In genomic region chr9:35076848-35077247, GRCh38 we compare ENCODE assay signal across 24 cellular contexts. TPM values are rescaled to one million over a fixed set of nuclear protein-coding genes. Genes with fewer than 3 reads are reported as not detected.
A peak's percentile ranks its signal among the peaks of the same experiment; 100 is the strongest.
DNase-seq lines count a peak whose midpoint lies in the region; ATAC-seq and TF ChIP-seq lines count a peak whose summit lies in the region.
"Had no signal": no experiment of that assay in that cellular context is flagged by ENCODE, and none has a peak within 500 bp of the region (broad histone marks: within the 10 kb centered on the region; RNA-seq: fewer than 3 reads in every experiment).

No MANE protein-coding gene starts in this region.

- H3F3A ChIP-seq in neural progenitor cell (ENCODE audit: low read depth) = peaks cover 24% of the 10 kb centered on the region

- peaks cover 34% of the 10 kb centered on the region for H3K4me1 Mint-ChIP-seq in T-helper 2 cell treated with Interferon-gamma antibody and Interleukin-4, amounts not matched to agents 5 μg/mL and 100 μg/mL, for 36 hours (ENCODE audit: low read depth)
- peaks cover 23 to 33% (median 33%) of the 10 kb centered on the region in 3 donors for H3K4me1 Mint-ChIP-seq in T-cell
- peaks cover 36% of the 10 kb centered on the region for H3K4me1 Mint-ChIP-seq in brain
- H3K4me1 Mint-ChIP-seq in neural progenitor cell = peaks cover 36% of the 10 kb centered on the region

- H3K4me3 Mint-ChIP-seq in T-helper 2 cell treated with Interferon-gamma antibody and Interleukin-4, amounts not matched to agents 5 μg/mL and 100 μg/mL, for 36 hours = peak overlapping the region; percentile 93
- H3K4me3 Mint-ChIP-seq in T-cell (peak overlapping the region in 2 of 3 donors; percentile 5 to 18), brain (peak overlapping the region; percentile 60 to 99 (median 98)), neural progenitor cell (peak overlapping the region; percentile 18)
- H3K4me3 Mint-ChIP-seq: CD14-positive monocyte had no signal

- H3K36me3 Mint-ChIP-seq in T-helper 2 cell treated with Interferon-gamma antibody and Interleukin-4, amounts not matched to agents 5 μg/mL and 100 μg/mL, for 36 hours (ENCODE audit: low read depth) = peaks cover 44% of the 10 kb centered on the region
- H3K36me3 Mint-ChIP-seq in T-cell (peaks cover 5% of the 10 kb centered on the region), brain (peaks cover 27% of the 10 kb centered on the region), neural progenitor cell (peaks cover 26% of the 10 kb centered on the region)

- H3K9ac ChIP-seq in neural progenitor cell = no peak overlapping the region

- intact Hi-C loops in A673 (cut with micrococcal nuclease; ENCODE audit: unreplicated experiment) = no loop called here

- H2AFZ ChIP-seq in neural progenitor cell (replicated peaks) = no peak overlapping the region

- no peaks in the 10 kb centered on the region for H3K9me3 ChIP-seq in neural progenitor cell (ENCODE audit: low read depth)
- no peaks in the 10 kb centered on the region for H3K9me3 ChIP-seq in A673 (ENCODE audit: low read depth, low read length, poor library complexity, severe bottlenecking)
- H3K9me3 ChIP-seq: BE2C had no signal

- no TSS peak for BruUV-seq in A673 (replicated peaks; lab: Mats Ljungman, UMichigan)

- ATAC-seq in T-cell (replicated peaks in 1 of 4) (no peak), HG02884 (IDR thresholded peaks at IDR 0.05; ENCODE audit: unreplicated experiment) (no peak)
- ATAC-seq: K562 had no signal

- POLR2A ChIA-PET in T-cell (lab: Charles Lee) (interaction anchor here in 1 of 2 donors (0.6 to 0.7 kb wide), 2 partner anchors 49 to 898 kb away, joined by 4 to 5 read pairs; no protein-coding TSS in a partner anchor), A673 (lab: Charles Lee; ENCODE audit: low non-redundant PET) (no interaction called here)

- peaks cover 35% of the 10 kb centered on the region for H3K79me2 ChIP-seq in neural progenitor cell (ENCODE audit: low read depth)

- no peak overlapping the region for H3K4me3 ChIP-seq in neural progenitor cell
- H3K4me3 ChIP-seq in A673 (ENCODE audit: low read depth, low read length, poor library complexity, severe bottlenecking) = no peak overlapping the region
- H3K4me3 ChIP-seq: K562 had no signal

- H3K36me3 ChIP-seq in neural progenitor cell (no peaks in the 10 kb centered on the region), A673 (ENCODE audit: insufficient read depth, low read length, poor library complexity, severe bottlenecking) (peaks cover 37% of the 10 kb centered on the region)

- H3K4me1 ChIP-seq in neural progenitor cell (peaks cover 20% of the 10 kb centered on the region), A673 (ENCODE audit: insufficient read depth, low read length, poor library complexity, severe bottlenecking) (peaks cover 13% of the 10 kb centered on the region)

- H3K27ac ChIP-seq in neural progenitor cell = no peak overlapping the region
- no peak overlapping the region for H3K27ac ChIP-seq in A673 (ENCODE audit: low read depth, low read length, poor library complexity, severe bottlenecking)
- H3K27ac ChIP-seq: 22Rv1 had no signal

- no peak overlapping the region for H3K4me2 ChIP-seq in neural progenitor cell

- no peaks in the 10 kb centered on the region for H3K27me3 Mint-ChIP-seq in T-helper 2 cell treated with Interferon-gamma antibody and Interleukin-4, amounts not matched to agents 5 μg/mL and 100 μg/mL, for 36 hours (ENCODE audit: low read depth)
- H3K27me3 Mint-ChIP-seq in T-cell (no peaks in the 10 kb centered on the region), brain (peaks cover 3% of the 10 kb centered on the region), neural progenitor cell (ENCODE audit: insufficient read depth, low read depth) (peaks cover 3% of the 10 kb centered on the region)
- H3K27me3 Mint-ChIP-seq: CD8-positive, alpha-beta memory T cell had no signal

- H3K27me3 ChIP-seq in neural progenitor cell (no peaks in the 10 kb centered on the region), A673 (replicated peaks; ENCODE audit: insufficient read depth, low read depth, low read length, poor library complexity) (no peaks in the 10 kb centered on the region)
- H3K27me3 ChIP-seq: BE2C had no signal

- no peak overlapping the region for H3K27ac Mint-ChIP-seq in T-helper 2 cell treated with Interferon-gamma antibody and Interleukin-4, amounts not matched to agents 5 μg/mL and 100 μg/mL, for 36 hours
- no peak overlapping the region for H3K27ac Mint-ChIP-seq in T-cell
- H3K27ac Mint-ChIP-seq in brain = peak overlapping the region in 1 of 5 experiments; percentile 26
- H3K27ac Mint-ChIP-seq in neural progenitor cell = no peak overlapping the region

- DNase-seq in T-helper 2 cell treated with Interferon-gamma antibody and Interleukin-4, amounts not matched to agents 5 μg/mL and 100 μg/mL, for 36 hours (ENCODE audit: low spot score) = no peak
- DNase-seq in T-helper 2 cell = no peak
- no peak for DNase-seq in T-cell
- DNase-seq in neural progenitor cell (ENCODE audit: low spot score) = no peak
- no peak for DNase-seq in NCI-H2029 (lab: John Stamatoyannopoulos, UW)
- no peak for DNase-seq in A673 (ENCODE audit: low spot score)
- DNase-seq: ACHN; BE2C; Calu3; CD8-positive, alpha-beta memory T cell; H7; Kasumi-1; NCI-H1105; NCI-H1436 treated with DMSO at 0.1 percent for 48 hours; NCI-H187 treated with DMSO at 0.1 percent for 48 hours; NCI-H2107; NCI-H524; NCI-H748 treated with DMSO at 0.1 percent for 48 hours; SIG-M5 had no signal

- CTCF ChIA-PET in T-cell (lab: Charles Lee) (interaction anchor here in 1 of 2 donors (0.9 kb wide), 1 partner anchor 20 kb away, joined by 4 read pairs; the partner anchor contains the start of gene PIGO), A673 (lab: Charles Lee) (no interaction called here)

- no peaks in the 10 kb centered on the region for H3K9me3 Mint-ChIP-seq in T-helper 2 cell treated with Interferon-gamma antibody and Interleukin-4, amounts not matched to agents 5 μg/mL and 100 μg/mL, for 36 hours
- H3K9me3 Mint-ChIP-seq in T-cell (no peaks in the 10 kb centered on the region), brain (no peaks in the 10 kb centered on the region), neural progenitor cell (no peaks in the 10 kb centered on the region)
- H3K9me3 Mint-ChIP-seq: CD14-positive monocyte; CD8-positive, alpha-beta memory T cell had no signal

- no peak for TF ChIP-seq CTCF in brain (conservative IDR thresholded peaks at IDR 0.05)
- TF ChIP-seq CTCF in neural progenitor cell (IDR thresholded peaks at IDR 0.05) = no peak
- TF ChIP-seq CTCF in A673 (conservative IDR thresholded peaks at IDR 0.05; ENCODE audit: low read depth, low read length) = no peak

- peaks cover 7% of the 10 kb centered on the region for H4K20me1 ChIP-seq in neural progenitor cell (ENCODE audit: low read depth)

RNA-seq across cellular contexts. Expression of gene FANCG, which starts 2.9 kb away (rescaled TPM):
- total RNA-seq in T-cell (10 to 100 TPM; 20.0 to 30.7 (median 28.2) TPM), neural progenitor cell (ENCODE audit: low replicate concordance) (89.4 and 97.1 TPM in 2 replicates), A673 (2021) (104 and 110 TPM in 2 replicates)
- polyA plus RNA-seq in brain (ENCODE audit: insufficient read depth, low read depth, low replicate concordance) = 79.9 TPM

RNA-seq across cellular contexts. Expression of gene VCP, which starts 4.4 kb away (rescaled TPM):
- 100 to 1,000 TPM; 141 to 232 (median 167) TPM for total RNA-seq in T-cell
- 269 TPM for polyA plus RNA-seq in brain (ENCODE audit: insufficient read depth, low read depth, low replicate concordance)
- total RNA-seq in neural progenitor cell (ENCODE audit: low replicate concordance) = 238 and 309 TPM in 2 replicates
- 625 and 643 TPM in 2 replicates for total RNA-seq in A673 (2021)

RNA-seq across cellular contexts. Expression of gene PIGO, which starts 19.5 kb away (rescaled TPM):
- total RNA-seq in T-cell = 10 to 100 TPM; 23.0 to 32.1 (median 29.9) TPM
- polyA plus RNA-seq in brain (ENCODE audit: insufficient read depth, low read depth, low replicate concordance) = 39.7 TPM
- total RNA-seq in neural progenitor cell (ENCODE audit: low replicate concordance) = 12.3 and 21.6 TPM in 2 replicates
- 32.9 and 34.3 TPM in 2 replicates for total RNA-seq in A673 (2021)

RNA-seq across cellular contexts. Expression of gene STOML2, which starts 26.1 kb away (rescaled TPM):
- 10 to 100 TPM; 35.8 to 58.2 (median 53.7) TPM for total RNA-seq in T-cell
- polyA plus RNA-seq in brain (ENCODE audit: insufficient read depth, low read depth, low replicate concordance) = 214 TPM
- 114 and 130 TPM in 2 replicates for total RNA-seq in neural progenitor cell (ENCODE audit: low replicate concordance)
- 200 and 209 TPM in 2 replicates for total RNA-seq in A673 (2021)

RNA-seq across cellular contexts. Expression of gene ATOSB, which starts 38.8 kb away (rescaled TPM):
- 10 to 100 TPM in 1 of 5 donors, 1 to 10 TPM in 4; 4.7 to 12.7 (median 8.9) TPM for total RNA-seq in T-cell
- polyA plus RNA-seq in brain (ENCODE audit: insufficient read depth, low read depth, low replicate concordance) = 16.6 TPM
- 8.5 and 19.8 TPM in 2 replicates for total RNA-seq in neural progenitor cell (ENCODE audit: low replicate concordance)
- total RNA-seq in A673 (2021) = 7.4 and 8.3 TPM in 2 replicates

Comparison
In these comparisons a context has a peak if more than half of its experiments do, and no peak if none do; other contexts are left out.
1. H3K4me3 Mint-ChIP-seq: peak in every context shown above with its lines; median percentile 98 in brain; 93 in T-helper 2 cell treated with Interferon-gamma antibody and Interleukin-4, amounts not matched to agents 5 μg/mL and 100 μg/mL, for 36 hours; 18 in neural progenitor cell; 12 in T-cell.